Comparison of ENCODE assay signal across 8 cellular contexts in the genomic region with DNA sequence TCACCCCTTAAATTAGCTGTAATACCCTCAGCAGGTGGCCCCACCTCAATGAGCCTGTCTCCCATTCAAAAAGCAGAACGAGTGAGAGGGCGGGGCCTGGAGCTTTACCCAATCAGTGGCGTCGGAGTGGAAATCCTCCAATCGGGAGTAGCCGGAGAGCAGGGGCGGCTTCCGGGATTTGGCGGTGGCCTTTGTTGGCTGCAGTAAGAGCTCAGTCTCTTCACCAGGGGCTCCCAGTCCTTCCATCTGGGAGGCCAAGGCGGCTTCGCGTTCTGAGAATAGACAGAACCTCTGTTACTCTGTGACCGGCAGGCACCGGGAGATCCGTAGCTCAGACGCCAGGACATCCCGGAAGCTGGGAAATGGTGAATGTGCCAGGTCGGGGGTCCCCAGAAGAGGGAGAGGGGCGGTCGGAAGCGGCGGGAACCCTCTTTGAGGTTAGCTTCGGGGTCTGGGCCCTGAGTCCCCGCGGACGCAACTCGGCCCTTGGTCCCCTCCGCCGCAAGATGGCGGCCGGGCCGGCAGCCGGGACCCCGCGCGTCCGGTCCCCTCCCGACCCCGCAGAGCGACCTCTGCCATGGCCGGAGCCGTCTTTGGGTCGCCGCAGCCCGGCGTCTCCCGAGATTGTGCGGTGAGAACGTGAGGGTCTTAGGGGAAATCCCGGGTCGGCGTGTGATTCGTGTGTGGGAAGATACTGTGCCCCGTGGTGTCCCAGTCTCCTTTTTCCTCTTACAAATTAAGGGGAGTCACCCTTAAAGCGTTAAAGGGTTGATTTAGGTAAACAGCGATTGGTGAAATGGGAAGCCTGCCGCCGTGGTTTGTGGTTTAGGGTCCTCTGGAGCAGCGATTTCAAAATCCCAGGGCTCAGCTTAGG.
DNase-seq lines count a peak whose midpoint lies in the region; ATAC-seq and TF ChIP-seq lines count a peak whose summit lies in the region.

No MANE protein-coding gene starts in this region.

- CTCF ChIA-PET in activated B cell treated with CpG ODN at 0.5 μM for 24 hours (lab: Charles Lee), result interaction anchor here (0.9 to 1.1 kb wide), 3 partner anchors 13 to 156 kb away, joined by 3 read pairs; no protein-coding TSS in a partner anchor

- peak overlapping the region; percentile 97 for H3K27ac Mint-ChIP-seq in activated B cell treated with CpG ODN at 0.5 μM for 24 hours

- POLR2A ChIA-PET in activated B cell treated with CpG ODN at 0.5 μM for 24 hours (lab: Charles Lee), result interaction anchor here (0.5 to 2.3 kb wide), 13 partner anchors 9 to 1040 kb away, joined by 3 to 44 read pairs (median 7); partner anchors contain the start of genes ARMC5, FUS, RUSF1 and ZNF267

- intact Hi-C loops in activated B cell treated with CpG ODN at 0.5 μM for 24 hours (cut with micrococcal nuclease), result loop anchor here (1.0 to 5.0 kb wide), 4 partner anchors 13 to 256 kb away; partner anchors contain the start of genes ARMC5 and RUSF1

- TF ChIP-seq CTCF in activated B cell treated with CpG ODN at 0.5 μM for 24 hours (IDR thresholded peaks at IDR 0.05), result no peak

- peaks cover 49% of the 10 kb centered on the region for H3K4me1 Mint-ChIP-seq in activated B cell treated with CpG ODN at 0.5 μM for 24 hours

- H3K27me3 Mint-ChIP-seq in activated B cell treated with CpG ODN at 0.5 μM for 24 hours, result no peaks in the 10 kb centered on the region

- no peaks in the 10 kb centered on the region for H3K9me3 Mint-ChIP-seq in activated B cell treated with CpG ODN at 0.5 μM for 24 hours

- ATAC-seq in GM18909 (IDR thresholded peaks at IDR 0.05; ENCODE audit: poor library complexity, unreplicated experiment), result peak; percentile 96
- ATAC-seq in HG03159 (IDR thresholded peaks at IDR 0.05; ENCODE audit: unreplicated experiment), result peak; percentile 96
- ATAC-seq in activated B cell treated with CpG ODN at 0.5 μM for 24 hours (ENCODE audit: low read depth), result peak; percentile 98

- peak; percentile 96 for DNase-seq in AG08396 (ENCODE audit: low spot score)
- DNase-seq in NCI-H2227 (lab: John Stamatoyannopoulos, UW; ENCODE audit: unreplicated experiment), result peak; percentile 96
- peak; percentile 80 for DNase-seq in activated B cell treated with CpG ODN at 0.5 μM for 24 hours
- DNase-seq in caudate nucleus (lab: John Stamatoyannopoulos, UW), result peak; percentile 16 to 96 (median 86)
- DNase-seq in inferior parietal cortex (ENCODE audit: extremely low spot score), result peak; percentile 95
- peak; percentile 77 for DNase-seq in smooth muscle cell of the brain vasculature (ENCODE audit: low read depth, low spot score)

- peaks cover 33% of the 10 kb centered on the region for H3K36me3 Mint-ChIP-seq in activated B cell treated with CpG ODN at 0.5 μM for 24 hours (ENCODE audit: low read depth)

- peak overlapping the region; percentile 99 for H3K4me3 Mint-ChIP-seq in activated B cell treated with CpG ODN at 0.5 μM for 24 hours

- H3K27ac ChIP-seq in caudate nucleus (ENCODE audit: low read depth, low read length), result peak overlapping the region; percentile 82

Comparison
In these comparisons a context has a peak if more than half of its experiments do, and no peak if none do; other contexts are left out.
1. Peak in every context shown above with its lines: DNase-seq, ATAC-seq and H3K27ac ChIP-seq.